In the genomic region with DNA sequence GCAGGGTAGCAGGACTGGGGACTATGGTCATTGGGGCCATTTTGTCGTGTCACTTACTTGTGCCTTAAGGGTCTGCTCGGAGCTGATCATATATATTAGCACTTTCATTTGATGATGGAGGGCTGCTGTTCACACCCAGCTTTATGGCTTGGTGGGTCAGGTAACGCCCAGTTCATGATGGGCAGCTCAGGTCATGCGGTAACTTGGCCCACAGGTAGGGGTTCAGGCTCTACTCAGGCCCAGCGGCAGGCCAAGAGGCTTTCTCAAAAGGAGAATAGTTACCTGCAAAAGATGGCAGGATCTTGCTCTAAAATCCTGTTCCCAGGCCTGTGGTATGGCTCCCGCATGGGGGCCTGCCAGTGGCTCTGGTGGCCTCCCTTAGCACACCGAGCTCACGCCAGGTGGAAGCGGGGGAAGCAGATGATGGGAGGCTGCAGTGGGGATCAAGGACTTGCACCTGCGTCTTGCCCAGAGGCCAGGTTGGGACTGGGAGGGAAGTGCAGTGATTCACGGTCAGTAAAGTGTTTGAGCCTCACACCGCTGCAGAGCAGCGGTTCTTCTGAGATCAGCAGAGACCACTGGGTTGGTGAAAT, we compare ENCODE assay signal across 17 cellular contexts.
A peak's percentile ranks its signal among the peaks of the same experiment; 100 is the strongest.
DNase-seq lines count a peak whose midpoint lies in the region; FAIRE-seq and TF ChIP-seq lines count a peak whose summit lies in the region.
"Had no signal": no experiment of that assay in that cellular context is flagged by ENCODE, and none has a peak within 500 bp of the region (broad histone marks: within the 10 kb centered on the region; RNA-seq: fewer than 3 reads in every experiment).

No MANE protein-coding gene starts in this region.

- TF ChIP-seq CTCF in type B pancreatic cell (conservative IDR thresholded peaks at IDR 0.05) (no peak), D721Med (IDR thresholded peaks at IDR 0.05; ENCODE audit: insufficient read depth, missing control alignments) (no peak)

- no peaks in the 10 kb centered on the region for H3K36me3 Mint-ChIP-seq in activated T-helper 2 cell treated with anti-CD3 and anti-CD28 coated beads, Interferon-gamma antibody, Interleukin-2, Interleukin-4, amounts not matched to agents 10 μg/mL and 5 μg/mL and 100 μg/mL, durations not matched to agents 14 hours and 24 hours and 36 hours (ENCODE audit: low read depth)
- H3K36me3 Mint-ChIP-seq in type B pancreatic cell: no peaks in the 10 kb centered on the region
- no peaks in the 10 kb centered on the region for H3K36me3 Mint-ChIP-seq in activated T-cell treated with anti-CD3 and anti-CD28 coated beads, Interleukin-2, amount 50 U/mL, for 24 hours (ENCODE audit: low read depth)

- DNase-seq in activated effector memory CD4-positive, alpha-beta T cell treated with anti-CD3 and anti-CD28 coated beads, Interleukin-2, amount 50 U/mL, for 16 hours: peak; percentile 39
- no peak for DNase-seq in activated effector memory CD4-positive, alpha-beta T cell treated with Interleukin-2 at 50 U/mL for 16 hours
- peak; percentile 4 for DNase-seq in activated T-helper 2 cell treated with anti-CD3 and anti-CD28 coated beads, Interferon-gamma antibody, Interleukin-2, Interleukin-4, amounts not matched to agents 10 μg/mL and 5 μg/mL and 100 μg/mL, durations not matched to agents 14 hours and 24 hours and 36 hours (ENCODE audit: low spot score)
- DNase-seq in mesenteric fat pad (ENCODE audit: low spot score) (peak; percentile 67), type B pancreatic cell (ENCODE audit: extremely low spot score, unreplicated experiment) (peak; percentile 55), D721Med (ENCODE audit: insufficient read length, low spot score) (no peak)
- no peak for DNase-seq in activated T-cell treated with anti-CD3 and anti-CD28 coated beads, Interleukin-2, amount 50 U/mL, for 24 hours
- no peak for DNase-seq in stimulated activated CD4-positive, alpha-beta T cell treated with anti-CD3 and anti-CD28 coated beads, Interleukin-4, amount 100 ng/mL, for 24 hours
- DNase-seq: DMS 273 treated with DMSO at 0.1 percent for 48 hours, GDM1, MV-4-11, NCI-H1436, NCI-H2081, NCI-H510A, NCI-H774 had no signal

- intact Hi-C loops in activated T-helper 2 cell treated with anti-CD3 and anti-CD28 coated beads, Interferon-gamma antibody, Interleukin-2, Interleukin-4, amounts not matched to agents 10 μg/mL and 5 μg/mL and 100 μg/mL, durations not matched to agents 14 hours and 24 hours and 36 hours (cut with micrococcal nuclease): no loop called here

- no peak overlapping the region for H3K4me3 Mint-ChIP-seq in activated T-helper 2 cell treated with anti-CD3 and anti-CD28 coated beads, Interferon-gamma antibody, Interleukin-2, Interleukin-4, amounts not matched to agents 10 μg/mL and 5 μg/mL and 100 μg/mL, durations not matched to agents 14 hours and 24 hours and 36 hours (ENCODE audit: low read depth)
- no peak overlapping the region for H3K4me3 Mint-ChIP-seq in type B pancreatic cell
- H3K4me3 Mint-ChIP-seq in activated T-cell treated with anti-CD3 and anti-CD28 coated beads, Interleukin-2, amount 50 U/mL, for 24 hours: no peak overlapping the region

- no peaks in the 10 kb centered on the region for H3K27me3 Mint-ChIP-seq in activated T-helper 2 cell treated with anti-CD3 and anti-CD28 coated beads, Interferon-gamma antibody, Interleukin-2, Interleukin-4, amounts not matched to agents 10 μg/mL and 5 μg/mL and 100 μg/mL, durations not matched to agents 14 hours and 24 hours and 36 hours (ENCODE audit: low read depth)
- no peaks in the 10 kb centered on the region for H3K27me3 Mint-ChIP-seq in type B pancreatic cell
- H3K27me3 Mint-ChIP-seq in activated T-cell treated with anti-CD3 and anti-CD28 coated beads, Interleukin-2, amount 50 U/mL, for 24 hours: peaks cover 13% of the 10 kb centered on the region

- H3K9me3 Mint-ChIP-seq in activated T-helper 2 cell treated with anti-CD3 and anti-CD28 coated beads, Interferon-gamma antibody, Interleukin-2, Interleukin-4, amounts not matched to agents 10 μg/mL and 5 μg/mL and 100 μg/mL, durations not matched to agents 14 hours and 24 hours and 36 hours: no peaks in the 10 kb centered on the region
- no peaks in the 10 kb centered on the region for H3K9me3 Mint-ChIP-seq in type B pancreatic cell
- no peaks in the 10 kb centered on the region for H3K9me3 Mint-ChIP-seq in activated T-cell treated with anti-CD3 and anti-CD28 coated beads, Interleukin-2, amount 50 U/mL, for 24 hours

- no peaks in the 10 kb centered on the region for H3K4me1 Mint-ChIP-seq in activated T-helper 2 cell treated with anti-CD3 and anti-CD28 coated beads, Interferon-gamma antibody, Interleukin-2, Interleukin-4, amounts not matched to agents 10 μg/mL and 5 μg/mL and 100 μg/mL, durations not matched to agents 14 hours and 24 hours and 36 hours (ENCODE audit: low read depth)
- no peaks in the 10 kb centered on the region for H3K4me1 Mint-ChIP-seq in type B pancreatic cell (ENCODE audit: unreplicated experiment)
- H3K4me1 Mint-ChIP-seq in activated T-cell treated with anti-CD3 and anti-CD28 coated beads, Interleukin-2, amount 50 U/mL, for 24 hours (ENCODE audit: low read depth): no peaks in the 10 kb centered on the region

- no peak for FAIRE-seq in D721Med (lab: Jason Lieb, UNC)
- FAIRE-seq: A549, GM12878 had no signal

- no peak overlapping the region for H3K27ac Mint-ChIP-seq in activated T-helper 2 cell treated with anti-CD3 and anti-CD28 coated beads, Interferon-gamma antibody, Interleukin-2, Interleukin-4, amounts not matched to agents 10 μg/mL and 5 μg/mL and 100 μg/mL, durations not matched to agents 14 hours and 24 hours and 36 hours
- H3K27ac Mint-ChIP-seq in type B pancreatic cell: no peak overlapping the region
- H3K27ac Mint-ChIP-seq in activated T-cell treated with anti-CD3 and anti-CD28 coated beads, Interleukin-2, amount 50 U/mL, for 24 hours: no peak overlapping the region

Comparison
In these comparisons a context has a peak if more than half of its experiments do, and no peak if none do; other contexts are left out.
1. DNase-seq: peak in activated effector memory CD4-positive, alpha-beta T cell treated with anti-CD3 and anti-CD28 coated beads, Interleukin-2, amount 50 U/mL, for 16 hours (single experiment), activated T-helper 2 cell treated with anti-CD3 and anti-CD28 coated beads, Interferon-gamma antibody, Interleukin-2, Interleukin-4, amounts not matched to agents 10 μg/mL and 5 μg/mL and 100 μg/mL, durations not matched to agents 14 hours and 24 hours and 36 hours (single experiment), mesenteric fat pad (single experiment) and type B pancreatic cell (single experiment); none in activated effector memory CD4-positive, alpha-beta T cell treated with Interleukin-2 at 50 U/mL for 16 hours (single experiment), activated T-cell treated with anti-CD3 and anti-CD28 coated beads, Interleukin-2, amount 50 U/mL, for 24 hours (single experiment), stimulated activated CD4-positive, alpha-beta T cell treated with anti-CD3 and anti-CD28 coated beads, Interleukin-4, amount 100 ng/mL, for 24 hours (single experiment) and D721Med (single experiment).